1 cellular context compared by ENCODE assay signal in the genomic region with DNA sequence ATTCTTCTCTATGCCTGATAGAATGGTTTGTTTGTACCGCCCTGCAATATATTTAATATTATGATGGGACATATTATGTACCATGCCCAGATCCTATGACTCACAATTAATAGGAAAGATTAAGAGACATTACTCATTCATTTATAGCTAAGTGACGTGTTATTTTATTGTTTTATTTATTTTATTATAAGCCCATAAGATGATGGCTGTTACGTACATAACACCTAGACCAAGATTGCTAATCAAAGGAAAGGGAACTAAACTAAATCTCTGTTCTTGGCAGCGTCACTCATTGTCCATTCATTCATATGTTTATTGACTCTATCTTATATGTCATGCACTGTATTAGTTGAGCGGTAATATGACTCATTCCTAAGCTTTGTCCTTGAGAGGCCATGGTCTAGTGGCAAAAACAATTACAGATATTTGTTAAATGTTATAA.
TF ChIP-seq lines count a peak whose summit lies in the region.

No MANE protein-coding gene starts in this region.

TF ChIP-seq in K562, 482 proteins besides CTCF, POLR2A, EP300 and RAD21 (continued from another document):
- TF ChIP-seq ATF3 (IDR thresholded peaks at IDR 0.05) (peak; percentile 57), ATF3 (CRISPR knock-in tag; conservative IDR thresholded peaks at IDR 0.05) (no peak), NR3C1 (CRISPR knock-in tag; IDR thresholded peaks at IDR 0.05) (no peak), FOSL1 (tag; conservative IDR thresholded peaks at IDR 0.05) (peak; percentile 43; the same call in 1 of the 2 replicates), HOXB6 (CRISPR knock-in tag; IDR thresholded peaks at IDR 0.05; ENCODE audit: borderline replicate concordance) (no peak), NKRF (IDR thresholded peaks at IDR 0.05; ENCODE audit: borderline replicate concordance) (no peak), HNRNPUL1 (IDR thresholded peaks at IDR 0.05; ENCODE audit: low read length) (no peak)
TF ChIP-seq in K562: peak in this region for 3.
